Comparison of ENCODE assay signal across 9 cellular contexts in the genomic region with DNA sequence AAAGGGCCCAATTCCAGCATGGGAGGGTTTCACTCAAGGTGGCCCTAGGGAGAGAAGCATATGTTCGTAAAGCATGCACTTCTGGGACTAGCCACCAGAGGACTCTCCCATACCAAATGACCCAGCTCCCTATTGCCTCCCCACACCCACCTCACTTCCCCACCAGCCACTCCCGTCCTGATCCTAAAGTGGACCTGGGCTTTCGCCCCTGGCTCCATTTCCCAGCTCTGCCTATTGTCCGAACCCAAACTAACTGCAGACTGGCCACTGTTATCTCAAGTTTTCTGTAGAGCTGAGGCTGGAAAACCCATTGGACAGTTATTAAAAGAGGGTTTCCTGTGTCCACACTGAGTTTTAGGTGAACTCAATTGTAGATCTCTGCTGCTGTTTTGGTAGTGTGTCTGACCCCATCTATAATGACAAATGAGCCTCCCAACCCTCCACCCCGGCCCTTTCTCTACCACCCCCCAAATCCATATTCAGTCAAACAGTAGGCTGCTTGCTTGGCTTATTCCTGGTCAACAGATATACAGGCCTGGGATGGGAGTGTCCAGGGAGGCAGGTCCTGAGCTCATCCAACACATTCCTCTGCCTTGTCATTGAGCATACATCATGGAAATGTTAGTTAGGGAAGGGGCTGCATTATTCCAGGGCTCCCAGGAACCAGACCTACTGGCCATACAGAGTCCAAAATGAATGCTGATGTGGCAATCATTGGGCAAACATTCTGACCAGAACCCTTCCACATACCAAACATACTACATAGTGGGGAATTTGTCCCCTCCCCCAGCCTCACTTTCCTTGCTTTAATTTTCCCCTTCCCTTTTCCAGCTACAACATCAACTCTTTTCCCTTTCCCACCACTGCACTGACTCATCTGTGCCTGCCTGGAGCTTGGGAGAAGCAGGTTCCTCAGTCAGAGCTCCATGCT. TPM values are rescaled to one million over a fixed set of nuclear protein-coding genes. Genes with fewer than 3 reads are reported as not detected.
DNase-seq lines count a peak whose midpoint lies in the region; ATAC-seq, FAIRE-seq and TF ChIP-seq lines count a peak whose summit lies in the region.
"Had no signal": no experiment of that assay in that cellular context is flagged by ENCODE, and none has a peak within 500 bp of the region (broad histone marks: within the 10 kb centered on the region; RNA-seq: fewer than 3 reads in every experiment).

No MANE protein-coding gene starts in this region.

- H3K36me3 Mint-ChIP-seq in CD4-positive, alpha-beta T cell (ENCODE audit: low read depth) = no peaks in the 10 kb centered on the region

- 16 to 26% methylated on average over 5 of the region's 5 CpGs for WGBS in gastroesophageal sphincter (ENCODE audit: low coverage in 1 of 2), 2 donors
- WGBS in pancreas, 2 donors = 9 to 16% methylated on average over 5 of the region's 5 CpGs

- TF ChIP-seq EP300 in gastroesophageal sphincter (IDR thresholded peaks at IDR 0.05) = no peak

- intact Hi-C loops in CD4-positive, alpha-beta T cell (cut with DNase I, micrococcal nuclease) = loop anchor here (2.0 to 5.0 kb wide), 2 partner anchors 401 to 746 kb away; no protein-coding TSS in a partner anchor
- intact Hi-C loops in pancreas (cut with DNase I) = loop anchor here in 2 of 3 donors (5.0 to 10.0 kb wide), 2 partner anchors 153 to 271 kb away; no protein-coding TSS in a partner anchor

- no peaks in the 10 kb centered on the region for H3K9me3 Mint-ChIP-seq in CD4-positive, alpha-beta T cell
- H3K9me3 Mint-ChIP-seq: T-helper 1 cell treated with Interleukin-12 subunit alpha and Interleukin-12 subunit beta and Interleukin-4 antibody, amounts not matched to agents 30 μg/mL and 1 μg/mL, for 36 hours had no signal

- H3K27ac ChIP-seq in CD4-positive, alpha-beta T cell (ENCODE audit: low read depth, low read length) = no peak overlapping the region
- H3K27ac ChIP-seq in gastroesophageal sphincter (peak overlapping the region in 2 of 4 donors; percentile 2 to 21), pancreas (no peak overlapping the region)

- H3K27me3 ChIP-seq in CD4-positive, alpha-beta T cell (ENCODE audit: control insufficient read depth, insufficient read depth, low read length) = peaks cover 6% of the 10 kb centered on the region
- H3K27me3 ChIP-seq in gastroesophageal sphincter (peaks cover 3% of the 10 kb centered on the region), pancreas (no peaks in the 10 kb centered on the region)

- peak; percentile 70 for ATAC-seq in CD4-positive, alpha-beta T cell (ENCODE audit: poor library complexity)
- ATAC-seq in GM18873 (IDR thresholded peaks at IDR 0.05; ENCODE audit: low FRiP score, unreplicated experiment) (peak; percentile 67), HG03095 (IDR thresholded peaks at IDR 0.05; ENCODE audit: unreplicated experiment) (peak; percentile 94), gastroesophageal sphincter (peak; percentile 77), pancreas (peak; percentile 90 to 96 (median 96))

- peak; percentile 42 for TF ChIP-seq CTCF in CD4-positive, alpha-beta T cell (IDR thresholded peaks at IDR 0.05)
- peak; percentile 86 to 96 (median 93) for TF ChIP-seq CTCF in gastroesophageal sphincter (IDR thresholded peaks at IDR 0.05)
- peak; percentile 74 to 82 (median 78) for TF ChIP-seq CTCF in pancreas (IDR thresholded peaks at IDR 0.05)

- POLR2A ChIA-PET in CD4-positive, alpha-beta T cell (lab: Charles Lee) = no interaction called here

- H3K4me1 ChIP-seq in gastroesophageal sphincter (peaks cover 0 to 28% (median 9%) of the 10 kb centered on the region in 3 donors), pancreas (no peaks in the 10 kb centered on the region)

- no peaks in the 10 kb centered on the region for H3K36me3 ChIP-seq in gastroesophageal sphincter
- H3K36me3 ChIP-seq in pancreas = no peaks in the 10 kb centered on the region

- H3K4me3 ChIP-seq in gastroesophageal sphincter (no peak overlapping the region), pancreas (no peak overlapping the region)

- TF ChIP-seq POLR2A in gastroesophageal sphincter (IDR thresholded peaks at IDR 0.05) = no peak

- CTCF ChIA-PET in CD4-positive, alpha-beta T cell (lab: Charles Lee) = interaction anchor here (1.2 to 1.4 kb wide), 2 partner anchors 20 to 743 kb away, joined by 3 to 4 read pairs; no protein-coding TSS in a partner anchor

- H3K9me3 ChIP-seq in CD4-positive, alpha-beta T cell (ENCODE audit: control insufficient read depth, low read length) = no peaks in the 10 kb centered on the region
- H3K9me3 ChIP-seq in gastroesophageal sphincter (no peaks in the 10 kb centered on the region), pancreas (no peaks in the 10 kb centered on the region)

- H3K27ac Mint-ChIP-seq in CD4-positive, alpha-beta T cell = no peak overlapping the region
- H3K27ac Mint-ChIP-seq: T-helper 1 cell treated with Interleukin-12 subunit alpha and Interleukin-12 subunit beta and Interleukin-4 antibody, amounts not matched to agents 30 μg/mL and 1 μg/mL, for 36 hours had no signal

- FAIRE-seq in pancreas (lab: Jason Lieb, UNC) = no peak

- no peak overlapping the region for H3K4me3 Mint-ChIP-seq in CD4-positive, alpha-beta T cell
- H3K4me3 Mint-ChIP-seq: T-helper 1 cell treated with Interleukin-12 subunit alpha and Interleukin-12 subunit beta and Interleukin-4 antibody, amounts not matched to agents 30 μg/mL and 1 μg/mL, for 36 hours had no signal

- peak in 1 of 10 experiments; percentile 1 for DNase-seq in CD4-positive, alpha-beta T cell
- DNase-seq in NCI-H226 = peak; percentile 68
- peak; percentile 18 for DNase-seq in activated CD8-positive, alpha-beta memory T cell treated with anti-CD3 and anti-CD28 coated beads, Interleukin-2, amount 50 U/mL, for 4 hours
- peak in 5 of 6 donors; percentile 56 to 77 (median 60) for DNase-seq in pancreas
- DNase-seq in effector CD8-positive, alpha-beta T cell (lab: John Stamatoyannopoulos, UW) = no peak

- H3K4me1 Mint-ChIP-seq in CD4-positive, alpha-beta T cell (ENCODE audit: low read depth) = no peaks in the 10 kb centered on the region

- H3K27me3 Mint-ChIP-seq in CD4-positive, alpha-beta T cell = peaks cover 38% of the 10 kb centered on the region

RNA-seq across cellular contexts. Expression of a gene that starts 59.2 kb away (rescaled TPM):
- total RNA-seq in CD4-positive, alpha-beta T cell = not detected
- total RNA-seq in gastroesophageal sphincter (under 1 TPM in 2 of 4 donors, not detected in 2; 0.19 to 0.27 TPM), pancreas (under 1 TPM in 4 of 6 donors, not detected in 2; 0.03 to 0.16 (median 0.10) TPM)
- polyA plus RNA-seq in pancreas = under 1 TPM; 0.15 to 0.16 TPM

Comparison
In these comparisons a context has a peak if more than half of its experiments do, and no peak if none do; other contexts are left out.
1. CTCF ChIP-seq: peak in every context shown above with its lines; median percentile 93 in gastroesophageal sphincter; 78 in pancreas; 42 in CD4-positive, alpha-beta T cell.